ENCODE assay signal across 13 cellular contexts in the genomic region with DNA sequence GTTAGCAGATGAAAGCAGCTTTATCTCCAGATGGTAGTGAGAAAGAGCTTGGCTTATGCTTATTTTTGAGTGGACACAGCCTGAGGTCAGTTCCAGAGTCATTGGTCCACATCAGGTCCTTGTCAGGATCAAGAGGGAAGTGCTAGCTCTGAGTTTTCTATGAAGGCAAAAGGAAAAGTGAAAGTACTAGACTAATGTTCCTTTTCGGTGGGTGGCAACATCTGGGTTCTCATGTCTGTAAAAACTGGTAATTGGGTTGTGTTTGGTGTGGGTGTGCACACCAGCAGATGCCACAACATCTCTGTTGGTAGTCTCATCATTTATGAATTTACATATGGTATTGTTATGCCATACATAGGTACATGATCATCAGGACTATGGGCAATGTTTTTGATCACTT.
DNase-seq lines count a peak whose midpoint lies in the region; ATAC-seq and TF ChIP-seq lines count a peak whose summit lies in the region.
"Had no signal": no experiment of that assay in that cellular context is flagged by ENCODE, and none has a peak within 500 bp of the region (broad histone marks: within the 10 kb centered on the region; RNA-seq: fewer than 3 reads in every experiment).

No MANE protein-coding gene starts in this region.

- H3K27ac ChIP-seq in BLaER1 (no peak overlapping the region), PC-3 (ENCODE audit: low read length) (no peak overlapping the region), caudate nucleus (ENCODE audit: low read depth, low read length) (no peak overlapping the region)

- no peak for DNase-seq in PC-3
- no peak for DNase-seq in Calu3
- no peak for DNase-seq in activated naive CD4-positive, alpha-beta T cell treated with anti-CD3 and anti-CD28 coated beads for 36 hours
- DNase-seq in caudate nucleus (lab: John Stamatoyannopoulos, UW): no peak
- DNase-seq: AML-193, dermis blood vessel endothelial cell, HFFc6, NCI-H1417, retina had no signal

- peak; percentile 86 for ATAC-seq in GM18508 (IDR thresholded peaks at IDR 0.05; ENCODE audit: insufficient read depth, unreplicated experiment)
- peak; percentile 65 for ATAC-seq in HG02798 (IDR thresholded peaks at IDR 0.05; ENCODE audit: poor library complexity, unreplicated experiment)
- no peak for ATAC-seq in PC-3
- ATAC-seq in GM19397 (IDR thresholded peaks at IDR 0.05; ENCODE audit: unreplicated experiment): no peak

- no peaks in the 10 kb centered on the region for H3K9me2 ChIP-seq in PC-3 (replicated peaks; ENCODE audit: low read length)

- CTCF ChIA-PET in PC-3 (lab: Charles Lee): no interaction called here
- CTCF ChIA-PET in Calu3 (lab: Charles Lee): no interaction called here
- CTCF ChIA-PET in activated naive CD4-positive, alpha-beta T cell treated with anti-CD3 and anti-CD28 coated beads for 36 hours (lab: Charles Lee): no interaction called here

- no peaks in the 10 kb centered on the region for H3K4me1 Mint-ChIP-seq in Calu3 (ENCODE audit: low read depth, unreplicated experiment)
- no peaks in the 10 kb centered on the region for H3K4me1 Mint-ChIP-seq in activated naive CD4-positive, alpha-beta T cell treated with anti-CD3 and anti-CD28 coated beads for 36 hours (ENCODE audit: low read depth)

- H3K27me3 Mint-ChIP-seq in Calu3 (ENCODE audit: unreplicated experiment): no peaks in the 10 kb centered on the region
- no peaks in the 10 kb centered on the region for H3K27me3 Mint-ChIP-seq in activated naive CD4-positive, alpha-beta T cell treated with anti-CD3 and anti-CD28 coated beads for 36 hours (ENCODE audit: low read depth)

- H3K79me2 ChIP-seq in PC-3 (ENCODE audit: low read length): no peaks in the 10 kb centered on the region

- H3K9ac ChIP-seq in BLaER1 (no peak overlapping the region), PC-3 (ENCODE audit: low read length) (no peak overlapping the region)

- H3K36me3 ChIP-seq in BLaER1 (no peaks in the 10 kb centered on the region), PC-3 (ENCODE audit: low read depth, low read length) (no peaks in the 10 kb centered on the region)

- H3F3A ChIP-seq in PC-3 (ENCODE audit: low read length, unreplicated experiment): no peaks in the 10 kb centered on the region

- H3K9me3 ChIP-seq in BLaER1 (0 out of 2 replicates have a peak, but pooled peaks cover 3% of the 10 kb centered on the region), PC-3 (ENCODE audit: low read length) (no peaks in the 10 kb centered on the region)

- H4K20me1 ChIP-seq in BLaER1 (no peaks in the 10 kb centered on the region), PC-3 (ENCODE audit: low read length) (no peaks in the 10 kb centered on the region)

- H3K27me3 ChIP-seq in BLaER1: no peaks in the 10 kb centered on the region
- H3K27me3 ChIP-seq in PC-3 (ENCODE audit: low read length): no peaks in the 10 kb centered on the region

- H3K4me3 ChIP-seq in BLaER1 (no peak overlapping the region), PC-3 (ENCODE audit: low read length) (no peak overlapping the region)

- no peaks in the 10 kb centered on the region for H3K4me1 ChIP-seq in BLaER1
- no peaks in the 10 kb centered on the region for H3K4me1 ChIP-seq in PC-3 (ENCODE audit: insufficient read depth, low read length)

- H3K27ac Mint-ChIP-seq in Calu3 (ENCODE audit: unreplicated experiment): no peak overlapping the region
- H3K27ac Mint-ChIP-seq in activated naive CD4-positive, alpha-beta T cell treated with anti-CD3 and anti-CD28 coated beads for 36 hours: no peak overlapping the region
- H3K27ac Mint-ChIP-seq: HFFc6 had no signal

- POLR2A ChIA-PET in PC-3 (lab: Charles Lee; ENCODE audit: unreplicated experiment): no interaction called here

- H3K9me3 Mint-ChIP-seq in Calu3 (ENCODE audit: low read depth, unreplicated experiment): no peaks in the 10 kb centered on the region
- H3K9me3 Mint-ChIP-seq in activated naive CD4-positive, alpha-beta T cell treated with anti-CD3 and anti-CD28 coated beads for 36 hours: no peaks in the 10 kb centered on the region
- H3K9me3 Mint-ChIP-seq: HFFc6 had no signal

- TF ChIP-seq CTCF in PC-3 (conservative IDR thresholded peaks at IDR 0.05; ENCODE audit: low read depth, low read length) (no peak), Calu3 (IDR thresholded peaks at IDR 0.05; ENCODE audit: unreplicated experiment) (no peak)

- H3K4me3 Mint-ChIP-seq in Calu3 (ENCODE audit: low read depth, unreplicated experiment): no peak overlapping the region
- no peak overlapping the region for H3K4me3 Mint-ChIP-seq in activated naive CD4-positive, alpha-beta T cell treated with anti-CD3 and anti-CD28 coated beads for 36 hours
- H3K4me3 Mint-ChIP-seq: HFFc6 had no signal

- H3K4me2 ChIP-seq in BLaER1: peak overlapping the region; percentile 54
- H3K4me2 ChIP-seq in PC-3 (ENCODE audit: low read length): no peak overlapping the region

- BruUV-seq in PC-3 (replicated peaks; lab: Mats Ljungman, UMichigan) (no TSS peak), Calu3 (replicated peaks; lab: Mats Ljungman, UMichigan) (no TSS peak)

- H3K36me3 Mint-ChIP-seq in Calu3 (ENCODE audit: insufficient read depth, unreplicated experiment): no peaks in the 10 kb centered on the region
- H3K36me3 Mint-ChIP-seq in activated naive CD4-positive, alpha-beta T cell treated with anti-CD3 and anti-CD28 coated beads for 36 hours (ENCODE audit: low read depth): no peaks in the 10 kb centered on the region

- intact Hi-C loops in PC-3 (cut with micrococcal nuclease) (no loop called here), Calu3 (cut with micrococcal nuclease; ENCODE audit: unreplicated experiment) (no loop called here)
- intact Hi-C loops in activated naive CD4-positive, alpha-beta T cell treated with anti-CD3 and anti-CD28 coated beads for 36 hours (cut with micrococcal nuclease): no loop called here

- 0 out of 2 replicates have a peak overlapping the region, but pooled peaks have one; percentile 13 for H2AFZ ChIP-seq in PC-3 (ENCODE audit: low read length)

Comparison
In these comparisons a context has a peak if more than half of its experiments do, and no peak if none do; other contexts are left out.
1. ATAC-seq: peak in GM18508 (single experiment) and HG02798 (single experiment); none in PC-3 (single experiment) and GM19397 (single experiment).